1 cellular context compared by ENCODE assay signal in the genomic region with DNA sequence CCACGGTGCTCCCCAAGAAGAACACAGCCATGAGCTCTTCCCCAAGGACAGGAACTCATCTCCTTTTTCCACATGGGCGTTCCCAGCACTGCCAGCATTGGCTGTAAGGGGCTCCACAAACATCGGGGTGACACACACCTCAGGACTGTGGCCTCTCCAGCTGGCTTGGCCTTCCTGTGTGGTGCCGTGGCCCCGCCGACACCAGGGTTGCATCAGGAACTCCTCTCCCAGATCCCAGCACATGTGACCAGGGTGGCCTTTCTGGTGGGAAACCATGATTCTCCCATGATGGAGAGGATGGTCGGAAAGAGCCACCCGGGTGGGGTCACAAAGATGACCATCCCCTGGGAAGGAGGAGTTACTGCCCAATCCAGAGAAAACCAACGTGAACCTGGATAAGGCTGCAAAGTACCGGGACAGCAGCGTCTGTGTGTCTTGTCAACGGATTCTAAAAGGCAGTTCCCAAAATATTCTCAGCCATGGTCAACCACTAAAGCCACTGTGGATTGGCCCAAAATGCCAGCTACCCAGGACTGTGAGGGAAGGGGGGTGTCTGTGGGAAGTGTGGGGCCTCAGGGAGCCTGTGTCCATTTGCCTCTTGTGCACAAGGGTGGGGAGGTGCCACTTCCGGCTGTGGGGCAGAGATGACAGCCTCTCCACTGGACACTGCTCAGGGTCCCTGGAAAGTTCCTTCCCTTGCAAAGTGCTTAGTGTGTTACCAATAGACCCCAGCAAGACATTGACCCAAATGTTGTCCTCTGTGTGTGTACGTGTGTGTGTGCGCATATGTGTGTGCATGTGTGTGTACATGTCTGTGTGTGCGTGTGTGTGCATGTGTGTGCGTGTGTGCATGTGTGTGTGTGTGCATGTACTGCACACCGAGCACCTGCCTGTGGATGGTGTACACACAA.
TF ChIP-seq lines count a peak whose summit lies in the region.

No MANE protein-coding gene starts in this region.

TF ChIP-seq in GM12878, 131 proteins besides CTCF, POLR2A, EP300 and RAD21:
- TF ChIP-seq REST (IDR thresholded peaks at IDR 0.05; ENCODE audit: low read depth, low read length) = no peak
- TF ChIP-seq BCL3 (IDR thresholded peaks at IDR 0.05; ENCODE audit: borderline replicate concordance, insufficient read depth, low read depth, low read length, poor library complexity, severe bottlenecking) = peak; percentile 78
- no peak for TF ChIP-seq NFXL1 (IDR thresholded peaks at IDR 0.05; ENCODE audit: borderline replicate concordance)
- TF ChIP-seq TCF3 (IDR thresholded peaks at IDR 0.05; ENCODE audit: borderline replicate concordance, insufficient read depth, low read depth, low read length) = 0 out of 2 replicates have a peak, but pooled peaks have one; percentile 19
